Comparison of ENCODE assay signal across 1 cellular context in genomic region chr13:25186187-25186586, GRCh38.
TF ChIP-seq lines count a peak whose summit lies in the region.

No MANE protein-coding gene starts in this region.

TF ChIP-seq in GM23338, 12 proteins besides CTCF, POLR2A, EP300 and RAD21:
- TF ChIP-seq EZH2 (IDR thresholded peaks at IDR 0.05; ENCODE audit: low read depth, unreplicated experiment) (no peak), POLR2AphosphoS5 (IDR thresholded peaks at IDR 0.05; ENCODE audit: low read depth) (no peak)
